8 cellular contexts compared by ENCODE assay signal in genomic region chr9:35660966-35661413, GRCh38. TPM values are rescaled to one million over a fixed set of nuclear protein-coding genes. Genes with fewer than 3 reads are reported as not detected.
DNase-seq lines count a peak whose midpoint lies in the region; ATAC-seq, FAIRE-seq and TF ChIP-seq lines count a peak whose summit lies in the region.

No MANE protein-coding gene starts in this region.

- no peak overlapping the region for H3K4me2 ChIP-seq in OCI-LY1 (ENCODE audit: low read length)

- H3K27me3 ChIP-seq in OCI-LY1 (ENCODE audit: insufficient read depth, low read length) = no peaks in the 10 kb centered on the region

- no peak overlapping the region for H3K27ac Mint-ChIP-seq in Calu3 (ENCODE audit: unreplicated experiment)

- no TSS peak for BruUV-seq in Calu3 (replicated peaks; lab: Mats Ljungman, UMichigan)

- H3K9me2 ChIP-seq in OCI-LY1 (ENCODE audit: low read depth, low read length) = no peaks in the 10 kb centered on the region

- no peak for FAIRE-seq in HTR-8/SVneo (lab: Jason Lieb, UNC)

- no peak overlapping the region for H3K9ac ChIP-seq in OCI-LY1 (ENCODE audit: low read length)

- H3K9me3 ChIP-seq in OCI-LY1 (ENCODE audit: low read length) = no peaks in the 10 kb centered on the region

- H3K4me1 Mint-ChIP-seq in Calu3 (ENCODE audit: low read depth, unreplicated experiment) = peaks cover 29% of the 10 kb centered on the region

- H3K27me3 Mint-ChIP-seq in Calu3 (ENCODE audit: unreplicated experiment) = no peaks in the 10 kb centered on the region

- H3K4me3 Mint-ChIP-seq in Calu3 (ENCODE audit: low read depth, unreplicated experiment) = no peak overlapping the region

- H3F3A ChIP-seq in OCI-LY1 (ENCODE audit: insufficient read depth, low read length) = no peaks in the 10 kb centered on the region

- H3K4me3 ChIP-seq in OCI-LY1 (ENCODE audit: low read depth, low read length, poor library complexity, severe bottlenecking) (no peak overlapping the region), epithelial cell of esophagus (ENCODE audit: low read length) (no peak overlapping the region)

- no peak overlapping the region for H2AFZ ChIP-seq in OCI-LY1 (ENCODE audit: low read length)

- peaks cover 47% of the 10 kb centered on the region for H3K36me3 Mint-ChIP-seq in Calu3 (ENCODE audit: insufficient read depth, unreplicated experiment)

- TF ChIP-seq CTCF in OCI-LY1 (IDR thresholded peaks at IDR 0.05; ENCODE audit: low read length) (no peak; the same call in 1 of the 2 replicates), epithelial cell of esophagus (IDR thresholded peaks at IDR 0.05; ENCODE audit: insufficient read depth, low read depth, low read length, missing control alignments) (peak; percentile 66), Calu3 (IDR thresholded peaks at IDR 0.05; ENCODE audit: unreplicated experiment) (no peak)

- H3K36me3 ChIP-seq in OCI-LY1 (ENCODE audit: insufficient read depth, low read length) = peaks cover 33% of the 10 kb centered on the region; the same call in 1 of the 2 replicates

- peak overlapping the region; percentile 6 for H3K27ac ChIP-seq in OCI-LY1 (ENCODE audit: low read depth, low read length, poor library complexity, severe bottlenecking)

- ATAC-seq in HG03280 (IDR thresholded peaks at IDR 0.05; ENCODE audit: unreplicated experiment) = no peak

- H4K20me1 ChIP-seq in OCI-LY1 (ENCODE audit: insufficient read depth, low read length) = no peaks in the 10 kb centered on the region

- H3K79me2 ChIP-seq in OCI-LY1 (ENCODE audit: insufficient read depth, low read length) = no peaks in the 10 kb centered on the region

- peaks cover 76% of the 10 kb centered on the region for H3K4me1 ChIP-seq in OCI-LY1 (ENCODE audit: insufficient read depth, low read length, severe bottlenecking)

- DNase-seq in EL (peak; percentile 47), epithelial cell of esophagus (ENCODE audit: low read depth) (peak; percentile 61), pons (ENCODE audit: low spot score) (peak; percentile 62), HTR-8/SVneo (ENCODE audit: insufficient read length, low spot score) (no peak), Calu3 (no peak), NCI-H774 (lab: John Stamatoyannopoulos, UW) (no peak)

- CTCF ChIA-PET in Calu3 (lab: Charles Lee) = interaction anchor here (0.5 to 2.1 kb wide), 6 partner anchors 14 to 75 kb away, joined by 3 to 10 read pairs (median 4); partner anchors contain the start of genes CREB3, TLN1 and TPM2

- no peaks in the 10 kb centered on the region for H3K9me3 Mint-ChIP-seq in Calu3 (ENCODE audit: low read depth, unreplicated experiment)

- intact Hi-C loops in Calu3 (cut with micrococcal nuclease; ENCODE audit: unreplicated experiment) = loop anchor here (5.0 to 10.0 kb wide), 2 partner anchors 36 to 74 kb away; partner anchors contain the start of genes CREB3 and TLN1

RNA-seq across cellular contexts. Expression of gene CCDC107, which starts 2.9 kb away (rescaled TPM):
- total RNA-seq in Calu3 (2022) = 7.9 and 8.0 TPM in 2 replicates

RNA-seq across cellular contexts. Expression of gene RMRP, which starts 3.2 kb away (rescaled TPM):
- 8,471 and 11,520 TPM in 2 replicates for total RNA-seq in Calu3 (2022)

RNA-seq across cellular contexts. Expression of gene ARHGEF39, which starts 4.0 kb away (rescaled TPM):
- total RNA-seq in Calu3 (2022) = 14.2 and 15.4 TPM in 2 replicates

RNA-seq across cellular contexts. Expression of gene SIT1, which starts 10.3 kb away (rescaled TPM):
- total RNA-seq in Calu3 (2022) = not detected in 2 replicates

RNA-seq across cellular contexts. Expression of gene CA9, which starts 12.7 kb away (rescaled TPM):
- total RNA-seq in Calu3 (2022) = 0.64 and 0.76 TPM in 2 replicates

Comparison
In these comparisons a context has a peak if more than half of its experiments do, and no peak if none do; other contexts are left out.
1. DNase-seq: peak in EL (single experiment), epithelial cell of esophagus (single experiment) and pons (single experiment); none in HTR-8/SVneo (single experiment), Calu3 (single experiment) and NCI-H774 (single experiment).